1 cellular context compared by ENCODE assay signal in the genomic region with DNA sequence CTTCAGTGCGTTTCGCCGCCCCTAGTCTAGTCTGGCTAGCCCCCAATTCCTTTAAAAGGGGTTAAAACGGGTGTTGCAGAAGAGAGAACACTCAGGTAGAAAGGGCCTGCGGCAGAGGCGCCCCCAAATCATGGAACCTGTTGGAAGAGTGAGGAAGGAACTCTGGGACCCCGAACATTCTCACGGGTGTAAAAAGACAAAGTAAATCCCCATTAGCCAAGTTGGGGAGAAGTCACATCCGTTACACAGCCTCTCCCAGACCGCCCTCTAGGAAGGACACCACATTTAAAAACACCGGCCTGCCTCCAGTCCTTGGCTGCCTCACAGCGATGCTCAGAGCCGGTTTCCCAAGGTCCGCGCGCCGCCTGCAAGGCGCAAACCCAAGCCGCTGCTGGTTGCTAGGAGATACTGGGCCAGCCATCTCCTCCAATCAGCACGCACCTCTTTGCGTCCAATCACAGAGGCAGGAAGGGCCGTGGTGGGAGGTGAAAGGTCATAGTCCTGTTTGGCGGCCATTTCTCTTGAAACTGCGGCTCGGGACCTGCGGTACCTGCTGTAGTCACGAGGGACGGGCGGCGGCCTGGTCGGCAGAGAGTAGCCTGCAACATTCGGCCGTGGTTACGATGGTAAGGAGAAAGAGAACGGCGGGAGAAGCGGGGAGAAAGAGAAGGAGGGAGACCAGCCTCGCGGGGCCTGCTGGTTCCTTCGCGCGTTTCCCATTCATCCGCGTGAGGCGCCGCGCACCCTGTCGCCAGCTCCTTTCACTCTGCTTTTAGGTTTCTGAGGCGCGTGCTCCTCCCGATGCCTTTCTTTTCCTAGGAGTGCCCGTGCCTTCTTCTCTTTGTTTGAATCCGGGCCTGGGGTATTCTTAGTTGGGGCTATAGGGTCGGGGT.
TF ChIP-seq lines count a peak whose summit lies in the region.

A gene (plus strand): TSS at position 502 of the 893 bp plus-strand sequence. CDS start 122 bp downstream, at position 624.

TF ChIP-seq in HepG2, 621 proteins besides CTCF, POLR2A, EP300 and RAD21 (continued from another document and continues in another):
- TF ChIP-seq, protein P1, sequence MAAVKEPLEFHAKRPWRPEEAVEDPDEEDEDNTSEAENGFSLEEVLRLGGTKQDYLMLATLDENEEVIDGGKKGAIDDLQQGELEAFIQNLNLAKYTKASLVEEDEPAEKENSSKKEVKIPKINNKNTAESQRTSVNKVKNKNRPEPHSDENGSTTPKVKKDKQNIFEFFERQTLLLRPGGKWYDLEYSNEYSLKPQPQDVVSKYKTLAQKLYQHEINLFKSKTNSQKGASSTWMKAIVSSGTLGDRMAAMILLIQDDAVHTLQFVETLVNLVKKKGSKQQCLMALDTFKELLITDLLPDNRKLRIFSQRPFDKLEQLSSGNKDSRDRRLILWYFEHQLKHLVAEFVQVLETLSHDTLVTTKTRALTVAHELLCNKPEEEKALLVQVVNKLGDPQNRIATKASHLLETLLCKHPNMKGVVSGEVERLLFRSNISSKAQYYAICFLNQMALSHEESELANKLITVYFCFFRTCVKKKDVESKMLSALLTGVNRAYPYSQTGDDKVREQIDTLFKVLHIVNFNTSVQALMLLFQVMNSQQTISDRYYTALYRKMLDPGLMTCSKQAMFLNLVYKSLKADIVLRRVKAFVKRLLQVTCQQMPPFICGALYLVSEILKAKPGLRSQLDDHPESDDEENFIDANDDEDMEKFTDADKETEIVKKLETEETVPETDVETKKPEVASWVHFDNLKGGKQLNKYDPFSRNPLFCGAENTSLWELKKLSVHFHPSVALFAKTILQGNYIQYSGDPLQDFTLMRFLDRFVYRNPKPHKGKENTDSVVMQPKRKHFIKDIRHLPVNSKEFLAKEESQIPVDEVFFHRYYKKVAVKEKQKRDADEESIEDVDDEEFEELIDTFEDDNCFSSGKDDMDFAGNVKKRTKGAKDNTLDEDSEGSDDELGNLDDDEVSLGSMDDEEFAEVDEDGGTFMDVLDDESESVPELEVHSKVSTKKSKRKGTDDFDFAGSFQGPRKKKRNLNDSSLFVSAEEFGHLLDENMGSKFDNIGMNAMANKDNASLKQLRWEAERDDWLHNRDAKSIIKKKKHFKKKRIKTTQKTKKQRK (IDR thresholded peaks at IDR 0.05; ENCODE audit: low read length) = no peak
- TF ChIP-seq ZNF709 (CRISPR knock-in tag; IDR thresholded peaks at IDR 0.05) (no peak), POLR2G (IDR thresholded peaks at IDR 0.05; ENCODE audit: low read depth, low read length) (peak; percentile 88), TRIM24 (CRISPR knock-in tag; IDR thresholded peaks at IDR 0.05) (no peak), DNMT3B (CRISPR knock-in tag; conservative IDR thresholded peaks at IDR 0.05) (no peak), KAT7 (CRISPR knock-in tag; IDR thresholded peaks at IDR 0.05; ENCODE audit: borderline replicate concordance) (no peak), GATA4 (IDR thresholded peaks at IDR 0.05; ENCODE audit: borderline replicate concordance, low read depth) (no peak), ZNF317 (CRISPR knock-in tag; IDR thresholded peaks at IDR 0.05) (no peak), RARG (CRISPR knock-in tag; IDR thresholded peaks at IDR 0.05; ENCODE audit: low read depth) (0 out of 2 replicates have a peak, but pooled peaks have one; percentile 48), POGZ (CRISPR knock-in tag; IDR thresholded peaks at IDR 0.05) (peak; percentile 95), ZNF615 (CRISPR knock-in tag; IDR thresholded peaks at IDR 0.05; ENCODE audit: borderline replicate concordance) (no peak), ZNF780A (CRISPR knock-in tag; IDR thresholded peaks at IDR 0.05) (no peak), PAX8 (CRISPR knock-in tag; IDR thresholded peaks at IDR 0.05; ENCODE audit: borderline replicate concordance) (no peak), KDM5A (IDR thresholded peaks at IDR 0.05; ENCODE audit: borderline replicate concordance, low read length) (peak; percentile 95; the same call in 1 of the 2 replicates), HNRNPUL1 (IDR thresholded peaks at IDR 0.05; ENCODE audit: low read depth, low read length) (no peak), ATM (IDR thresholded peaks at IDR 0.05; ENCODE audit: borderline replicate concordance) (no peak), HNF4A (CRISPR knock-in tag; IDR thresholded peaks at IDR 0.05) (peak; percentile 56), CREM (IDR thresholded peaks at IDR 0.05) (peak; percentile 59; the same call in 1 of the 2 replicates), CREM (CRISPR knock-in tag; IDR thresholded peaks at IDR 0.05) (no peak), NFE2L1 (CRISPR knock-in tag; IDR thresholded peaks at IDR 0.05; ENCODE audit: borderline replicate concordance) (no peak), ZNF629 (CRISPR knock-in tag; conservative IDR thresholded peaks at IDR 0.05) (no peak), DNMT1 (CRISPR knock-in tag; IDR thresholded peaks at IDR 0.05) (no peak), ZNF510 (CRISPR knock-in tag; IDR thresholded peaks at IDR 0.05; ENCODE audit: low read depth) (peak; percentile 64; the same call in 1 of the 2 replicates), KMT2B (CRISPR knock-in tag; IDR thresholded peaks at IDR 0.05) (peak; percentile 98), ZFP1 (CRISPR knock-in tag; IDR thresholded peaks at IDR 0.05) (0 out of 2 replicates have a peak, but pooled peaks have one; percentile 57), ZNF264 (CRISPR knock-in tag; IDR thresholded peaks at IDR 0.05) (peak; percentile 51; the same call in 1 of the 2 replicates), JUN (CRISPR knock-in tag; IDR thresholded peaks at IDR 0.05) (0 out of 2 replicates have a peak, but pooled peaks have one; percentile 28), ZNF773 (CRISPR knock-in tag; IDR thresholded peaks at IDR 0.05; ENCODE audit: borderline replicate concordance) (no peak), PTBP1 (IDR thresholded peaks at IDR 0.05; ENCODE audit: low read depth, low read length, poor library complexity, severe bottlenecking) (no peak), PHF20 (CRISPR knock-in tag; IDR thresholded peaks at IDR 0.05) (peak; percentile 91), RBM22 (optimal IDR thresholded peaks at IDR 0.05; ENCODE audit: low read length) (peak; percentile 91)
- TF ChIP-seq, protein P2, sequence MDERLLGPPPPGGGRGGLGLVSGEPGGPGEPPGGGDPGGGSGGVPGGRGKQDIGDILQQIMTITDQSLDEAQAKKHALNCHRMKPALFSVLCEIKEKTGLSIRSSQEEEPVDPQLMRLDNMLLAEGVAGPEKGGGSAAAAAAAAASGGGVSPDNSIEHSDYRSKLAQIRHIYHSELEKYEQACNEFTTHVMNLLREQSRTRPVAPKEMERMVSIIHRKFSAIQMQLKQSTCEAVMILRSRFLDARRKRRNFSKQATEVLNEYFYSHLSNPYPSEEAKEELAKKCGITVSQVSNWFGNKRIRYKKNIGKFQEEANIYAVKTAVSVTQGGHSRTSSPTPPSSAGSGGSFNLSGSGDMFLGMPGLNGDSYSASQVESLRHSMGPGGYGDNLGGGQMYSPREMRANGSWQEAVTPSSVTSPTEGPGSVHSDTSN (CRISPR knock-in tag; IDR thresholded peaks at IDR 0.05) = no peak
- TF ChIP-seq, protein P3, sequence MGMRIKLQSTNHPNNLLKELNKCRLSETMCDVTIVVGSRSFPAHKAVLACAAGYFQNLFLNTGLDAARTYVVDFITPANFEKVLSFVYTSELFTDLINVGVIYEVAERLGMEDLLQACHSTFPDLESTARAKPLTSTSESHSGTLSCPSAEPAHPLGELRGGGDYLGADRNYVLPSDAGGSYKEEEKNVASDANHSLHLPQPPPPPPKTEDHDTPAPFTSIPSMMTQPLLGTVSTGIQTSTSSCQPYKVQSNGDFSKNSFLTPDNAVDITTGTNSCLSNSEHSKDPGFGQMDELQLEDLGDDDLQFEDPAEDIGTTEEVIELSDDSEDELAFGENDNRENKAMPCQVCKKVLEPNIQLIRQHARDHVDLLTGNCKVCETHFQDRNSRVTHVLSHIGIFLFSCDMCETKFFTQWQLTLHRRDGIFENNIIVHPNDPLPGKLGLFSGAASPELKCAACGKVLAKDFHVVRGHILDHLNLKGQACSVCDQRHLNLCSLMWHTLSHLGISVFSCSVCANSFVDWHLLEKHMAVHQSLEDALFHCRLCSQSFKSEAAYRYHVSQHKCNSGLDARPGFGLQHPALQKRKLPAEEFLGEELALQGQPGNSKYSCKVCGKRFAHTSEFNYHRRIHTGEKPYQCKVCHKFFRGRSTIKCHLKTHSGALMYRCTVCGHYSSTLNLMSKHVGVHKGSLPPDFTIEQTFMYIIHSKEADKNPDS (CRISPR knock-in tag; IDR thresholded peaks at IDR 0.05) = no peak
- TF ChIP-seq, protein P4, sequence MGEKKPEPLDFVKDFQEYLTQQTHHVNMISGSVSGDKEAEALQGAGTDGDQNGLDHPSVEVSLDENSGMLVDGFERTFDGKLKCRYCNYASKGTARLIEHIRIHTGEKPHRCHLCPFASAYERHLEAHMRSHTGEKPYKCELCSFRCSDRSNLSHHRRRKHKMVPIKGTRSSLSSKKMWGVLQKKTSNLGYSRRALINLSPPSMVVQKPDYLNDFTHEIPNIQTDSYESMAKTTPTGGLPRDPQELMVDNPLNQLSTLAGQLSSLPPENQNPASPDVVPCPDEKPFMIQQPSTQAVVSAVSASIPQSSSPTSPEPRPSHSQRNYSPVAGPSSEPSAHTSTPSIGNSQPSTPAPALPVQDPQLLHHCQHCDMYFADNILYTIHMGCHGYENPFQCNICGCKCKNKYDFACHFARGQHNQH (CRISPR knock-in tag; IDR thresholded peaks at IDR 0.05) = no peak; the same call in 1 of the 2 replicates
- TF ChIP-seq, protein P5, sequence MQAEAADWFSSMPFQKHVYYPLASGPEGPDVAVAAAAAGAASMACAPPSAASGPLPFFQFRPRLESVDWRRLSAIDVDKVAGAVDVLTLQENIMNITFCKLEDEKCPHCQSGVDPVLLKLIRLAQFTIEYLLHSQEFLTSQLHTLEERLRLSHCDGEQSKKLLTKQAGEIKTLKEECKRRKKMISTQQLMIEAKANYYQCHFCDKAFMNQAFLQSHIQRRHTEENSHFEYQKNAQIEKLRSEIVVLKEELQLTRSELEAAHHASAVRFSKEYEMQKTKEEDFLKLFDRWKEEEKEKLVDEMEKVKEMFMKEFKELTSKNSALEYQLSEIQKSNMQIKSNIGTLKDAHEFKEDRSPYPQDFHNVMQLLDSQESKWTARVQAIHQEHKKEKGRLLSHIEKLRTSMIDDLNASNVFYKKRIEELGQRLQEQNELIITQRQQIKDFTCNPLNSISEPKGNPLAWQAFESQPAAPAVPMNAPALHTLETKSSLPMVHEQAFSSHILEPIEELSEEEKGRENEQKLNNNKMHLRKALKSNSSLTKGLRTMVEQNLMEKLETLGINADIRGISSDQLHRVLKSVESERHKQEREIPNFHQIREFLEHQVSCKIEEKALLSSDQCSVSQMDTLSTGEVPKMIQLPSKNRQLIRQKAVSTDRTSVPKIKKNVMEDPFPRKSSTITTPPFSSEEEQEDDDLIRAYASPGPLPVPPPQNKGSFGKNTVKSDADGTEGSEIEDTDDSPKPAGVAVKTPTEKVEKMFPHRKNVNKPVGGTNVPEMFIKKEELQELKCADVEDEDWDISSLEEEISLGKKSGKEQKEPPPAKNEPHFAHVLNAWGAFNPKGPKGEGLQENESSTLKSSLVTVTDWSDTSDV (CRISPR knock-in tag; IDR thresholded peaks at IDR 0.05) = no peak; the same call in 1 of the 2 replicates
- TF ChIP-seq, protein P6, sequence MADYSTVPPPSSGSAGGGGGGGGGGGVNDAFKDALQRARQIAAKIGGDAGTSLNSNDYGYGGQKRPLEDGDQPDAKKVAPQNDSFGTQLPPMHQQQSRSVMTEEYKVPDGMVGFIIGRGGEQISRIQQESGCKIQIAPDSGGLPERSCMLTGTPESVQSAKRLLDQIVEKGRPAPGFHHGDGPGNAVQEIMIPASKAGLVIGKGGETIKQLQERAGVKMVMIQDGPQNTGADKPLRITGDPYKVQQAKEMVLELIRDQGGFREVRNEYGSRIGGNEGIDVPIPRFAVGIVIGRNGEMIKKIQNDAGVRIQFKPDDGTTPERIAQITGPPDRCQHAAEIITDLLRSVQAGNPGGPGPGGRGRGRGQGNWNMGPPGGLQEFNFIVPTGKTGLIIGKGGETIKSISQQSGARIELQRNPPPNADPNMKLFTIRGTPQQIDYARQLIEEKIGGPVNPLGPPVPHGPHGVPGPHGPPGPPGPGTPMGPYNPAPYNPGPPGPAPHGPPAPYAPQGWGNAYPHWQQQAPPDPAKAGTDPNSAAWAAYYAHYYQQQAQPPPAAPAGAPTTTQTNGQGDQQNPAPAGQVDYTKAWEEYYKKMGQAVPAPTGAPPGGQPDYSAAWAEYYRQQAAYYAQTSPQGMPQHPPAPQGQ (CRISPR knock-in tag; IDR thresholded peaks at IDR 0.05; ENCODE audit: borderline replicate concordance) = no peak
- TF ChIP-seq, protein P7, sequence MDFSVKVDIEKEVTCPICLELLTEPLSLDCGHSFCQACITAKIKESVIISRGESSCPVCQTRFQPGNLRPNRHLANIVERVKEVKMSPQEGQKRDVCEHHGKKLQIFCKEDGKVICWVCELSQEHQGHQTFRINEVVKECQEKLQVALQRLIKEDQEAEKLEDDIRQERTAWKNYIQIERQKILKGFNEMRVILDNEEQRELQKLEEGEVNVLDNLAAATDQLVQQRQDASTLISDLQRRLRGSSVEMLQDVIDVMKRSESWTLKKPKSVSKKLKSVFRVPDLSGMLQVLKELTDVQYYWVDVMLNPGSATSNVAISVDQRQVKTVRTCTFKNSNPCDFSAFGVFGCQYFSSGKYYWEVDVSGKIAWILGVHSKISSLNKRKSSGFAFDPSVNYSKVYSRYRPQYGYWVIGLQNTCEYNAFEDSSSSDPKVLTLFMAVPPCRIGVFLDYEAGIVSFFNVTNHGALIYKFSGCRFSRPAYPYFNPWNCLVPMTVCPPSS (IDR thresholded peaks at IDR 0.05) = no peak
- TF ChIP-seq, protein P8, sequence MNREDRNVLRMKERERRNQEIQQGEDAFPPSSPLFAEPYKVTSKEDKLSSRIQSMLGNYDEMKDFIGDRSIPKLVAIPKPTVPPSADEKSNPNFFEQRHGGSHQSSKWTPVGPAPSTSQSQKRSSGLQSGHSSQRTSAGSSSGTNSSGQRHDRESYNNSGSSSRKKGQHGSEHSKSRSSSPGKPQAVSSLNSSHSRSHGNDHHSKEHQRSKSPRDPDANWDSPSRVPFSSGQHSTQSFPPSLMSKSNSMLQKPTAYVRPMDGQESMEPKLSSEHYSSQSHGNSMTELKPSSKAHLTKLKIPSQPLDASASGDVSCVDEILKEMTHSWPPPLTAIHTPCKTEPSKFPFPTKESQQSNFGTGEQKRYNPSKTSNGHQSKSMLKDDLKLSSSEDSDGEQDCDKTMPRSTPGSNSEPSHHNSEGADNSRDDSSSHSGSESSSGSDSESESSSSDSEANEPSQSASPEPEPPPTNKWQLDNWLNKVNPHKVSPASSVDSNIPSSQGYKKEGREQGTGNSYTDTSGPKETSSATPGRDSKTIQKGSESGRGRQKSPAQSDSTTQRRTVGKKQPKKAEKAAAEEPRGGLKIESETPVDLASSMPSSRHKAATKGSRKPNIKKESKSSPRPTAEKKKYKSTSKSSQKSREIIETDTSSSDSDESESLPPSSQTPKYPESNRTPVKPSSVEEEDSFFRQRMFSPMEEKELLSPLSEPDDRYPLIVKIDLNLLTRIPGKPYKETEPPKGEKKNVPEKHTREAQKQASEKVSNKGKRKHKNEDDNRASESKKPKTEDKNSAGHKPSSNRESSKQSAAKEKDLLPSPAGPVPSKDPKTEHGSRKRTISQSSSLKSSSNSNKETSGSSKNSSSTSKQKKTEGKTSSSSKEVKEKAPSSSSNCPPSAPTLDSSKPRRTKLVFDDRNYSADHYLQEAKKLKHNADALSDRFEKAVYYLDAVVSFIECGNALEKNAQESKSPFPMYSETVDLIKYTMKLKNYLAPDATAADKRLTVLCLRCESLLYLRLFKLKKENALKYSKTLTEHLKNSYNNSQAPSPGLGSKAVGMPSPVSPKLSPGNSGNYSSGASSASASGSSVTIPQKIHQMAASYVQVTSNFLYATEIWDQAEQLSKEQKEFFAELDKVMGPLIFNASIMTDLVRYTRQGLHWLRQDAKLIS (CRISPR knock-in tag; IDR thresholded peaks at IDR 0.05) = no peak
